Comparison of ENCODE assay signal across 8 cellular contexts in the genomic region with DNA sequence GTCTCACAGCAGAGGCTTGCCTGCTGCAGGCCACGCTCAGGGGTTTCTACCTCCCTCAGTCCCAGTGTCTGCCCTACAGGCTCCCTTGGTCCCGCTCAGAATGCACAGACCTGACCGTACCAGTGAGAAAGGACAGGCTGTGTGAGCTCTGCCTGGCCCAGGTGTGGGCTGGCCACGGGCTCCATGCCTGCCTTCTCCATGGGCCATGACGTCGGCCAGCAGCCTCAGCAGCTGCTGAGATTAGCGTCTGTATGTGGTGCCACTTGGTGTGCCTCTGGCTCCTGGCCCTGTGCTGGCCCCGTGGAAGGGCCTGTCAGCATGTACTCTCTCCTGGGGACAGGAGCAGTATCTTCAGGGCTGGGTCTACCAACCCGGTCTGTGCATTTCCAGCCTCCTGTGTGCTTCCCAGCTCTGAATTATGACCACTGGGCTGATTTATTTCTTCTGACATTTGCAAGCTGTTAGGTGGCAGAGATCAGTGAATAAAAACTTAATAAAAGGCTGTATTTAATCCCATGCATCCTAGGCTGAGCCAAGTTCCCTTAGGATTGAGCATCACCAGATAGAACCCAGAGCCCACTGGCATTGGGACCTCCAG. TPM values are rescaled to one million over a fixed set of nuclear protein-coding genes. Genes with fewer than 3 reads are reported as not detected.
DNase-seq lines count a peak whose midpoint lies in the region; ATAC-seq and TF ChIP-seq lines count a peak whose summit lies in the region.

No MANE protein-coding gene starts in this region.

- POLR2A ChIA-PET in OCI-LY7 (lab: Charles Lee), result interaction anchor here (0.7 to 1.1 kb wide), 4 partner anchors 9 to 26 kb away, joined by 3 to 4 read pairs (median 3); no protein-coding TSS in a partner anchor

- H3K4me3 ChIP-seq in GM08714 (ENCODE audit: low read length) (peak overlapping the region; percentile 0; the same call in 1 of the 2 replicates), OCI-LY7 (ENCODE audit: low read depth, low read length, poor library complexity, severe bottlenecking) (peak overlapping the region; percentile 49), endodermal cell (ENCODE audit: low read length) (no peak overlapping the region), prostate gland (no peak overlapping the region)

- H3K4me1 ChIP-seq in OCI-LY7 (ENCODE audit: insufficient read depth, low read length, poor library complexity, severe bottlenecking) (peaks cover 97% of the 10 kb centered on the region), endodermal cell (ENCODE audit: control insufficient read depth, insufficient read depth, low read length) (no peaks in the 10 kb centered on the region), prostate gland (replicated peaks) (peaks cover 21% of the 10 kb centered on the region)

- H2AFZ ChIP-seq in OCI-LY7 (ENCODE audit: low read length), result no peak overlapping the region

- no peak for TF ChIP-seq POLR2A in prostate gland (IDR thresholded peaks at IDR 0.05)

- no peak overlapping the region for H3K9ac ChIP-seq in endodermal cell (ENCODE audit: extremely low read depth, low read length, poor library complexity, severe bottlenecking)

- H3K27me3 ChIP-seq in endodermal cell (ENCODE audit: control insufficient read depth, insufficient read depth, low read length, poor library complexity, severe bottlenecking) (no peaks in the 10 kb centered on the region), prostate gland (replicated peaks; ENCODE audit: insufficient read depth) (no peaks in the 10 kb centered on the region)

- H3K79me2 ChIP-seq in OCI-LY7 (ENCODE audit: insufficient read depth, low read depth, low read length), result peaks cover 100% of the 10 kb centered on the region

- no peaks in the 10 kb centered on the region for H3K9me2 ChIP-seq in OCI-LY7 (ENCODE audit: insufficient read depth, low read length)

- no TSS peak for BruUV-seq in OCI-LY7 (replicated peaks; lab: Mats Ljungman, UMichigan)

- peaks cover 16% of the 10 kb centered on the region for H3K4me1 Mint-ChIP-seq in endodermal cell

- 90 to 91% methylated on average over 8 to 9 of the region's 9 CpGs for WGBS in endodermal cell (ENCODE audit: insufficient coverage in 1 of 2, insufficient read length in 1 of 2), 2 experiments
- 48% methylated on average over 6 of the region's 9 CpGs for WGBS in prostate gland

- CTCF ChIA-PET in OCI-LY7 (lab: Charles Lee; ENCODE audit: unreplicated experiment), result no interaction called here

- no peaks in the 10 kb centered on the region for H3K9me3 ChIP-seq in OCI-LY7 (ENCODE audit: low read length)
- no peaks in the 10 kb centered on the region for H3K9me3 ChIP-seq in endodermal cell (ENCODE audit: control insufficient read depth, low read length)
- H3K9me3 ChIP-seq in prostate gland, result no peaks in the 10 kb centered on the region

- H3K4me2 ChIP-seq in OCI-LY7 (ENCODE audit: low read length), result peak overlapping the region; percentile 67

- H3K9me3 Mint-ChIP-seq in endodermal cell, result no peaks in the 10 kb centered on the region

- peak overlapping the region; percentile 78 for H3K27ac ChIP-seq in OCI-LY7 (ENCODE audit: low read depth, low read length, poor library complexity, severe bottlenecking)
- peak overlapping the region; percentile 51 for H3K27ac ChIP-seq in endodermal cell (ENCODE audit: low read depth, low read length)
- peak overlapping the region; percentile 75 to 76 for H3K27ac ChIP-seq in prostate gland

- DNase-seq in OCI-LY7 (ENCODE audit: low spot score), result no peak
- no peak for DNase-seq in endodermal cell
- no peak for DNase-seq in prostate gland (ENCODE audit: low spot score)
- no peak for DNase-seq in LoVo (ENCODE audit: low spot score)

- no peaks in the 10 kb centered on the region for H3K27me3 Mint-ChIP-seq in endodermal cell (ENCODE audit: insufficient read depth)

- no peaks in the 10 kb centered on the region for H4K20me1 ChIP-seq in OCI-LY7 (ENCODE audit: insufficient read depth, low read length)

- H3K27ac Mint-ChIP-seq in endodermal cell, result no peak overlapping the region

- peaks cover 2% of the 10 kb centered on the region for H3K36me3 Mint-ChIP-seq in endodermal cell (ENCODE audit: low read depth)

- no peak overlapping the region for H3K4me3 Mint-ChIP-seq in endodermal cell

- ATAC-seq in HG03095 (IDR thresholded peaks at IDR 0.05; ENCODE audit: unreplicated experiment), result no peak
- no peak for ATAC-seq in GM19463 (IDR thresholded peaks at IDR 0.05; ENCODE audit: unreplicated experiment)
- no peak for ATAC-seq in HG02571 (IDR thresholded peaks at IDR 0.05; ENCODE audit: unreplicated experiment)

- TF ChIP-seq CTCF in OCI-LY7 (conservative IDR thresholded peaks at IDR 0.05; ENCODE audit: low read length), result no peak
- no peak for TF ChIP-seq CTCF in endodermal cell (conservative IDR thresholded peaks at IDR 0.05)
- TF ChIP-seq CTCF in prostate gland (IDR thresholded peaks at IDR 0.05), result no peak

- intact Hi-C loops in OCI-LY7 (cut with micrococcal nuclease; ENCODE audit: unreplicated experiment), result loop anchor here (2.0 kb wide), 1 partner anchor 138 kb away; no protein-coding TSS in a partner anchor
- intact Hi-C loops in prostate gland (cut with DNase I), result no loop called here

- H3K36me3 ChIP-seq in OCI-LY7 (ENCODE audit: insufficient read depth, low read length) (peaks cover 54% of the 10 kb centered on the region), endodermal cell (ENCODE audit: control insufficient read depth, insufficient read depth, low read length) (no peaks in the 10 kb centered on the region), prostate gland (no peaks in the 10 kb centered on the region)

RNA-seq across cellular contexts. Expression of gene KLF13, which starts 25.7 kb away (rescaled TPM):
- total RNA-seq in OCI-LY7 (2014; rRNA removed; shearing (Covaris generic)), result 62.0 and 64.6 TPM in 2 replicates
- total RNA-seq in OCI-LY7 (2022), result 62.6 and 63.2 TPM in 2 replicates
- 10 to 100 TPM; 18.7 to 18.9 TPM for total RNA-seq in endodermal cell
- 58.0 TPM for polyA plus RNA-seq in endodermal cell (2013, experiment 1 of 2)
- polyA plus RNA-seq in endodermal cell (2013, experiment 2 of 2), result 51.5 TPM
- 10 to 100 TPM; 16.6 to 56.5 TPM for total RNA-seq in prostate gland

Comparison
In these comparisons a context has a peak if more than half of its experiments do, and no peak if none do; other contexts are left out.
1. H3K4me3 ChIP-seq: peak in GM08714 (single experiment) and OCI-LY7 (single experiment); none in endodermal cell (single experiment) and prostate gland (0 of 2).
2. Peak in every context shown above with its lines, with median percentiles within 50 percentile points of each other: H3K27ac ChIP-seq.